27 cellular contexts compared by ENCODE assay signal in genomic region chr3:147960791-147961190, GRCh38.
"Had no signal": no experiment of that assay in that cellular context is flagged by ENCODE, and none has a peak within 500 bp of the region (broad histone marks: within the 10 kb centered on the region; RNA-seq: fewer than 3 reads in every experiment).

No MANE protein-coding gene starts in this region.

- H3K27ac Mint-ChIP-seq: activated B cell treated with CpG ODN at 0.5 μM for 24 hours; activated CD4-positive, alpha-beta memory T cell treated with anti-CD3 and anti-CD28 coated beads for 36 hours; activated CD4-positive, alpha-beta T cell treated with anti-CD3 and anti-CD28 coated beads, Interleukin-2, amount 10 ng/mL, durations not matched to agents 24 days and 14 days; activated naive CD8-positive, alpha-beta T cell; brain; T-helper 17 cell had no signal

- H3K4me1 Mint-ChIP-seq: activated B cell treated with CpG ODN at 0.5 μM for 24 hours; activated CD4-positive, alpha-beta T cell treated with anti-CD3 and anti-CD28 coated beads, Interleukin-2, amount 10 ng/mL, durations not matched to agents 24 days and 14 days; brain; central memory CD8-positive, alpha-beta T cell; T-helper 17 cell had no signal

- H3K4me3 Mint-ChIP-seq: activated B cell treated with CpG ODN at 0.5 μM for 24 hours; activated CD4-positive, alpha-beta memory T cell treated with anti-CD3 and anti-CD28 coated beads for 36 hours; activated CD4-positive, alpha-beta T cell treated with anti-CD3 and anti-CD28 coated beads, Interleukin-2, amount 10 ng/mL, durations not matched to agents 24 days and 14 days; activated naive CD8-positive, alpha-beta T cell; activated T-cell treated with anti-CD3 and anti-CD28 coated beads, Interleukin-2, amount 50 U/mL, for 4 hours; brain; central memory CD8-positive, alpha-beta T cell; T-helper 17 cell had no signal

- H3K9me3 Mint-ChIP-seq: activated CD4-positive, alpha-beta memory T cell treated with anti-CD3 and anti-CD28 coated beads for 36 hours; activated CD4-positive, alpha-beta T cell treated with anti-CD3 and anti-CD28 coated beads, Interleukin-2, amount 10 ng/mL, durations not matched to agents 24 days and 14 days had no signal

- H3K27me3 Mint-ChIP-seq: activated B cell treated with CpG ODN at 0.5 μM for 24 hours; activated CD4-positive, alpha-beta memory T cell treated with anti-CD3 and anti-CD28 coated beads for 36 hours; activated CD4-positive, alpha-beta T cell treated with anti-CD3 and anti-CD28 coated beads, Interleukin-2, amount 10 ng/mL, durations not matched to agents 24 days and 14 days; activated naive CD8-positive, alpha-beta T cell; brain; central memory CD8-positive, alpha-beta T cell; T-helper 17 cell had no signal

- H3K36me3 Mint-ChIP-seq: activated CD4-positive, alpha-beta memory T cell treated with anti-CD3 and anti-CD28 coated beads for 36 hours; activated naive CD8-positive, alpha-beta T cell had no signal

- ATAC-seq: activated T-cell treated with anti-CD3 and anti-CD28 coated beads, Interleukin-2, amount 50 U/mL, for 4 hours; Panc1; Right ventricle myocardium inferior; T-helper 17 cell had no signal

- DNase-seq: activated B cell treated with CpG ODN at 0.5 μM for 24 hours; activated CD4-positive, alpha-beta memory T cell treated with anti-CD3 and anti-CD28 coated beads for 36 hours; activated CD4-positive, alpha-beta T cell treated with anti-CD3 and anti-CD28 coated beads for 1 hour; activated CD4-positive, alpha-beta T cell treated with anti-CD3 and anti-CD28 coated beads, Interleukin-2, amount 10 ng/mL, durations not matched to agents 24 days and 14 days; activated CD8-positive, alpha-beta memory T cell treated with anti-CD3 and anti-CD28 coated beads for 24 hours; activated effector memory CD4-positive, alpha-beta T cell treated with anti-CD3 and anti-CD28 coated beads, Interleukin-2, amount 50 U/mL, for 16 hours; activated naive CD4-positive, alpha-beta T cell treated with Interleukin-2 at 50 U/mL for 16 hours; activated T-cell treated with anti-CD3 and anti-CD28 coated beads, Interleukin-2, amount 50 U/mL, for 4 hours; amygdala; cortex of kidney; NCI-H1048; NCI-H1694; NCI-H2029 treated with DMSO at 0.1 percent for 48 hours; NCI-H2171; NCI-H2227 treated with DMSO at 0.1 percent for 48 hours; NCI-H446 treated with DMSO at 0.1 percent for 48 hours; NK-92 treated with Interleukin-12 subunit alpha and Interleukin-12 subunit beta, amount 100 ng/mL, for 24 hours; OCI-M1; RPMI8226; T-helper 17 cell; T-helper 9 cell had no signal

- FAIRE-seq: astrocyte had no signal
